In genomic region chr17:74987418-74987908, GRCh38 we compare ENCODE assay signal across 8 cellular contexts. TPM values are rescaled to one million over a fixed set of nuclear protein-coding genes. Genes with fewer than 3 reads are reported as not detected.
A peak's percentile ranks its signal among the peaks of the same experiment; 100 is the strongest.
DNase-seq lines count a peak whose midpoint lies in the region; ATAC-seq, FAIRE-seq and TF ChIP-seq lines count a peak whose summit lies in the region.

Gene CDR2L, plus strand, starts transcription at chr17:74987632. Its CDS starts 412 bp downstream, at chr17:74988044.

- peak in 1 of 2 donors; percentile 91 for TF ChIP-seq POLR2A in thyroid gland (IDR thresholded peaks at IDR 0.05)

- FAIRE-seq in pancreas (lab: Jason Lieb, UNC): no peak

- peak; percentile 90 for ATAC-seq in HG02623 (IDR thresholded peaks at IDR 0.05; ENCODE audit: unreplicated experiment)
- ATAC-seq in activated naive CD8-positive, alpha-beta T cell treated with anti-CD3 and anti-CD28 coated beads, Interleukin-2, amount 50 U/mL, for 24 hours: peak; percentile 93
- ATAC-seq in Right ventricle myocardium superior (ENCODE audit: poor library complexity): peak; percentile 93
- peak; percentile 89 to 95 (median 93) for ATAC-seq in pancreas

- intact Hi-C loops in Right ventricle myocardium superior (cut with DNase I) (loop anchor here (10.0 kb wide), 1 partner anchor 47 kb away; no protein-coding TSS in a partner anchor), pancreas (cut with DNase I) (no loop called here), thyroid gland (cut with DNase I) (no loop called here)

- H3K27ac Mint-ChIP-seq in activated naive CD8-positive, alpha-beta T cell treated with anti-CD3 and anti-CD28 coated beads, Interleukin-2, amount 50 U/mL, for 24 hours: peak within 1 kb of the TSS; percentile 53

- H3K27me3 ChIP-seq in pancreas: no peaks in the 10 kb centered on the region
- H3K27me3 ChIP-seq in thyroid gland: no peaks in the 10 kb centered on the region

- H3K4me3 ChIP-seq in pancreas: peak within 1 kb of the TSS; percentile 63 to 77 (median 74)
- peak within 1 kb of the TSS in 2 of 3 donors; percentile 27 to 83 for H3K4me3 ChIP-seq in thyroid gland (replicated peaks in 1 of 3)

- peak within 1 kb of the TSS; percentile 80 for H3K4me3 Mint-ChIP-seq in activated naive CD8-positive, alpha-beta T cell treated with anti-CD3 and anti-CD28 coated beads, Interleukin-2, amount 50 U/mL, for 24 hours

- peak within 1 kb of the TSS; percentile 68 to 88 (median 75) for H3K27ac ChIP-seq in pancreas
- peak within 1 kb of the TSS; percentile 82 to 86 (median 82) for H3K27ac ChIP-seq in thyroid gland

- no peak for TF ChIP-seq CTCF in pancreas (IDR thresholded peaks at IDR 0.05)
- TF ChIP-seq CTCF in thyroid gland (IDR thresholded peaks at IDR 0.05): peak in 1 of 6 experiments; percentile 3

- WGBS in pancreas, 2 donors: 0% methylated on average over 18 to 51 of the region's 51 CpGs
- 0 to 1% methylated on average over 13 to 22 of the region's 51 CpGs for WGBS in thyroid gland, 2 donors

- H3K27me3 Mint-ChIP-seq in activated naive CD8-positive, alpha-beta T cell treated with anti-CD3 and anti-CD28 coated beads, Interleukin-2, amount 50 U/mL, for 24 hours: peaks cover 22% of the 10 kb centered on the region

- no peaks in the 10 kb centered on the region for H3K36me3 ChIP-seq in pancreas
- H3K36me3 ChIP-seq in thyroid gland: no peaks in the 10 kb centered on the region

- H3K4me1 Mint-ChIP-seq in activated naive CD8-positive, alpha-beta T cell treated with anti-CD3 and anti-CD28 coated beads, Interleukin-2, amount 50 U/mL, for 24 hours: peaks cover 11% of the 10 kb centered on the region

- H3K9me3 Mint-ChIP-seq in activated naive CD8-positive, alpha-beta T cell treated with anti-CD3 and anti-CD28 coated beads, Interleukin-2, amount 50 U/mL, for 24 hours: no peaks in the 10 kb centered on the region

- no peaks in the 10 kb centered on the region for H3K36me3 Mint-ChIP-seq in activated naive CD8-positive, alpha-beta T cell treated with anti-CD3 and anti-CD28 coated beads, Interleukin-2, amount 50 U/mL, for 24 hours (ENCODE audit: low read depth)

- peak; percentile 76 for DNase-seq in GF-D8 (lab: John Stamatoyannopoulos, UW)
- DNase-seq in NCI-H128 (lab: John Stamatoyannopoulos, UW; ENCODE audit: unreplicated experiment): peak; percentile 65
- peak; percentile 60 to 85 for DNase-seq in SW 1271 (lab: John Stamatoyannopoulos, UW)
- DNase-seq in activated naive CD8-positive, alpha-beta T cell treated with anti-CD3 and anti-CD28 coated beads, Interleukin-2, amount 50 U/mL, for 24 hours: peak; percentile 93
- peak; percentile 99 for DNase-seq in Right ventricle myocardium superior
- peak; percentile 94 to 99 (median 96) for DNase-seq in pancreas
- DNase-seq in thyroid gland: peak; percentile 98 to 99

- H3K9me3 ChIP-seq in pancreas (no peaks in the 10 kb centered on the region), thyroid gland (no peaks in the 10 kb centered on the region)

- peaks cover 0 to 10% (median 5%) of the 10 kb centered on the region in 3 donors for H3K4me1 ChIP-seq in pancreas
- peaks cover 9 to 26% of the 10 kb centered on the region in 2 donors for H3K4me1 ChIP-seq in thyroid gland

RNA-seq across cellular contexts. Expression of gene CDR2L, which starts in this region (rescaled TPM):
- 18.4 TPM for total RNA-seq in Right ventricle myocardium superior
- 10 to 100 TPM in 1 of 6 donors, 1 to 10 TPM in 5; 2.3 to 11.2 (median 3.4) TPM for total RNA-seq in pancreas
- 1 to 10 TPM; 4.6 to 5.7 TPM for polyA plus RNA-seq in pancreas
- 1 to 10 TPM; 2.6 to 9.8 (median 4.2) TPM for total RNA-seq in thyroid gland

Comparison
In these comparisons a context has a peak if more than half of its experiments do, and no peak if none do; other contexts are left out.
1. Peak in every context shown above with its lines: DNase-seq, ATAC-seq, H3K4me3 ChIP-seq and H3K27ac ChIP-seq.